In the genomic region with DNA sequence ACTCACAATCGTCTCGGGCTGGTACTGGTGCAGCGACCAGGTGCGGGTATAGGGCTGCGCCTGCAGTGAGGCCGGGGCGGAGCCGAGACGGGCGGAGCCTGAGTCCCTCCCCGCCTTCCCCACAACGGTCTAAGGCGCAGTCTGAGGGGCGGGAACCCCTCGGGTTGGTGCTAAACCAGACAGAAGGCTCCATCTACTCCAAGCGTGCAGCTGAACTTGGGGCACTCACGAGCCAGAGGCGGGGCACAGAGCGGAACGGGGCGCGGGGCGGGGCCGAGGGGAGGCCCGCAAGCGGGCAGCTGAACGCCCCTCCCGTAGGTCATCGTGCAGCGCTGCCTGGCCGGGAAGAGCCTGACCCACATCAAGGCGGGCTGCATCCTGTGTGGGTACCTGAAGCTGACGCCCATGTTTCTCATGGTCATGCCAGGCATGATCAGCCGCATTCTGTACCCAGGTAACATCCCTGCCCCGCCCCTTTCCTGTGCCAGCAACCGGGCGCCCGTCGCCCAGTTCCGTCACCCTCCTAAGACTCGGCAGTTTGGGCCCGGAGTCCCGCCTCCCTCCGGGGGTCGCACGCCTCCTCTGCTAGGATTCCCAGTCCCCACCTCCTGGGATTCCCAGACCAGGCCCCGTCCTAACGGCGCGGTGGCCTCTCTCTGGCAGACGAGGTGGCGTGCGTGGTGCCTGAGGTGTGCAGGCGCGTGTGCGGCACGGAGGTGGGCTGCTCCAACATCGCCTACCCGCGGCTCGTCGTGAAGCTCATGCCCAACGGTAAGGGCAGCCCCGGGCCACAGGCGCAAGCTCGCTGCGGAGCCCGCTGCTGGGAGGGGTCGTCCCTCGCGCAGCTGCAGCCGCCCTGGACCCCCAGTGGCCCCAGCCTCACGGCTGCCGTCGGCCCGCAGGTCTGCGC, we compare ENCODE assay signal across 8 cellular contexts. TPM values are rescaled to one million over a fixed set of nuclear protein-coding genes. Genes with fewer than 3 reads are reported as not detected.
DNase-seq lines count a peak whose midpoint lies in the region; ATAC-seq, FAIRE-seq and TF ChIP-seq lines count a peak whose summit lies in the region.

No MANE protein-coding gene starts in this region.

- TF ChIP-seq CTCF in AG09309 (IDR thresholded peaks at IDR 0.05; ENCODE audit: control insufficient read depth, insufficient read depth, low read depth, low read length, missing control alignments): no peak
- no peak for TF ChIP-seq CTCF in OCI-LY7 (conservative IDR thresholded peaks at IDR 0.05; ENCODE audit: low read length)

- no peaks in the 10 kb centered on the region for H4K20me1 ChIP-seq in OCI-LY7 (ENCODE audit: insufficient read depth, low read length)

- FAIRE-seq in H54 (lab: Jason Lieb, UNC): no peak

- POLR2A ChIA-PET in OCI-LY7 (lab: Charles Lee): no interaction called here

- no peaks in the 10 kb centered on the region for H3K9me3 ChIP-seq in OCI-LY7 (ENCODE audit: low read length)

- CTCF ChIA-PET in OCI-LY7 (lab: Charles Lee; ENCODE audit: unreplicated experiment): no interaction called here

- H3K4me1 ChIP-seq in OCI-LY7 (ENCODE audit: insufficient read depth, low read length, poor library complexity, severe bottlenecking): peaks cover 4% of the 10 kb centered on the region

- peak; percentile 88 for ATAC-seq in GM18907 (IDR thresholded peaks at IDR 0.05; ENCODE audit: unreplicated experiment)
- ATAC-seq in HG03280 (IDR thresholded peaks at IDR 0.05; ENCODE audit: unreplicated experiment): peak; percentile 73

- no TSS peak for BruUV-seq in OCI-LY7 (replicated peaks; lab: Mats Ljungman, UMichigan)

- H3K36me3 ChIP-seq in OCI-LY7 (ENCODE audit: insufficient read depth, low read length): no peaks in the 10 kb centered on the region

- H3K27ac ChIP-seq in OCI-LY7 (ENCODE audit: low read depth, low read length, poor library complexity, severe bottlenecking): no peak overlapping the region

- DNase-seq in AG09309 (ENCODE audit: low read depth) (no peak), OCI-LY7 (ENCODE audit: low spot score) (no peak), glomerular visceral epithelial cell (ENCODE audit: extremely low spot score) (peak; percentile 65), posterior vena cava (ENCODE audit: low spot score) (peak; percentile 84), H54 (ENCODE audit: insufficient read length, low spot score) (no peak)
- DNase-seq in activated effector memory CD4-positive, alpha-beta T cell treated with Interleukin-2 at 50 U/mL for 16 hours: peak; percentile 73

- H3K4me2 ChIP-seq in OCI-LY7 (ENCODE audit: low read length): peak overlapping the region; percentile 49

- H3K79me2 ChIP-seq in OCI-LY7 (ENCODE audit: insufficient read depth, low read depth, low read length): no peaks in the 10 kb centered on the region

- intact Hi-C loops in OCI-LY7 (cut with micrococcal nuclease; ENCODE audit: unreplicated experiment) (no loop called here), posterior vena cava (cut with DNase I) (no loop called here)

- 0 out of 2 replicates have a peak overlapping the region, but pooled peaks have one; percentile 29 for H2AFZ ChIP-seq in OCI-LY7 (ENCODE audit: low read length)

- TF ChIP-seq POLR2A in H54 (IDR thresholded peaks at IDR 0.05; ENCODE audit: low read depth, low read length): no peak

- H3K4me3 ChIP-seq in AG09309 (ENCODE audit: control insufficient read depth, low read depth, low read length) (peak overlapping the region; percentile 45), OCI-LY7 (ENCODE audit: low read depth, low read length, poor library complexity, severe bottlenecking) (peak overlapping the region; percentile 11)

- no peaks in the 10 kb centered on the region for H3K9me2 ChIP-seq in OCI-LY7 (ENCODE audit: insufficient read depth, low read length)

RNA-seq across cellular contexts. Expression of gene SLC5A2, which starts 5.1 kb away (rescaled TPM):
- total RNA-seq in OCI-LY7 (2014; rRNA removed; shearing (Covaris generic)): not detected in 2 replicates
- total RNA-seq in OCI-LY7 (2022) (not detected in 2 replicates), posterior vena cava (under 1 TPM in 1 of 2 donors, not detected in 1; 0.33 TPM)

RNA-seq across cellular contexts. Expression of gene TGFB1I1, which starts 16.0 kb away (rescaled TPM):
- total RNA-seq in OCI-LY7 (2014; rRNA removed; shearing (Covaris generic)): 0.05 and 0.73 TPM in 2 replicates
- total RNA-seq in OCI-LY7 (2022) (0.38 TPM in 1 of 2 replicates, not detected in the other), posterior vena cava (100 to 1,000 TPM; 232 to 239 TPM)

RNA-seq across cellular contexts. Expression of gene RUSF1, which starts 20.2 kb away (rescaled TPM):
- 24.0 and 28.6 TPM in 2 replicates for total RNA-seq in OCI-LY7 (2014; rRNA removed; shearing (Covaris generic))
- total RNA-seq in OCI-LY7 (2022) (40.4 TPM in 2 replicates), posterior vena cava (10 to 100 TPM; 40.5 to 46.4 TPM)

RNA-seq across cellular contexts. Expression of gene ARMC5, which starts 28.7 kb away (rescaled TPM):
- total RNA-seq in OCI-LY7 (2014; rRNA removed; shearing (Covaris generic)): 6.4 and 7.0 TPM in 2 replicates
- 7.8 and 8.8 TPM in 2 replicates for total RNA-seq in OCI-LY7 (2022)
- total RNA-seq in posterior vena cava: 1 to 10 TPM; 6.4 to 8.3 TPM

RNA-seq across cellular contexts. Expression of gene AHSP, which starts 39.7 kb away (rescaled TPM):
- total RNA-seq in OCI-LY7 (2014; rRNA removed; shearing (Covaris generic)): not detected in 2 replicates
- total RNA-seq in OCI-LY7 (2022): not detected in 2 replicates
- 1 to 10 TPM in 1 of 2 donors, not detected in 1; 3.0 TPM for total RNA-seq in posterior vena cava

Comparison
In these comparisons a context has a peak if more than half of its experiments do, and no peak if none do; other contexts are left out.
1. DNase-seq: peak in activated effector memory CD4-positive, alpha-beta T cell treated with Interleukin-2 at 50 U/mL for 16 hours (single experiment), glomerular visceral epithelial cell (single experiment) and posterior vena cava (single experiment); none in AG09309 (single experiment), OCI-LY7 (single experiment) and H54 (single experiment).
2. RNA of gene TGFB1I1, which starts 16.0 kb away (total RNA-seq): 232 to 239 TPM in posterior vena cava; 0.05 to 0.73 TPM in OCI-LY7; every median in the first group is over 100 times any median in the second.